7 cellular contexts compared by ENCODE assay signal in genomic region chr9:93003552-93004407, GRCh38.
DNase-seq lines count a peak whose midpoint lies in the region; TF ChIP-seq lines count a peak whose summit lies in the region.

No MANE protein-coding gene starts in this region.

- H3K9me3 Mint-ChIP-seq in T-helper 1 cell treated with Interleukin-12 subunit alpha and Interleukin-12 subunit beta and Interleukin-4 antibody, amounts not matched to agents 30 μg/mL and 1 μg/mL, for 36 hours: no peaks in the 10 kb centered on the region

- DNase-seq in LNCaP clone FGC (ENCODE audit: low read depth) (peak; percentile 31), astrocyte of the cerebellum (ENCODE audit: low read depth) (no peak), iris pigment epithelial cell (ENCODE audit: low read depth) (peak; percentile 33), NCI-H446 treated with DMSO at 0.1 percent for 48 hours (lab: John Stamatoyannopoulos, UW) (no peak)
- peak; percentile 53 to 63 for DNase-seq in stimulated activated CD4-positive, alpha-beta T cell treated with anti-CD3 and anti-CD28 coated beads, Interleukin-1b, Interleukin-23, amount 100 ng/mL, for 4 hours (ENCODE audit: low read depth in 2 of 2)

- H3K36me3 Mint-ChIP-seq in T-helper 1 cell treated with Interleukin-12 subunit alpha and Interleukin-12 subunit beta and Interleukin-4 antibody, amounts not matched to agents 30 μg/mL and 1 μg/mL, for 36 hours (ENCODE audit: low read depth): peaks cover 49% of the 10 kb centered on the region

- TF ChIP-seq CTCF in GM12873 (IDR thresholded peaks at IDR 0.05; ENCODE audit: insufficient read depth, low read depth, low read length, missing control alignments) (peak; percentile 77), LNCaP clone FGC (IDR thresholded peaks at IDR 0.05; ENCODE audit: control insufficient read depth, extremely low read depth, insufficient read depth) (peak; percentile 81), astrocyte of the cerebellum (IDR thresholded peaks at IDR 0.05; ENCODE audit: low read depth, low read length, missing control alignments) (peak; percentile 74)

- no peak overlapping the region for H3K4me3 Mint-ChIP-seq in T-helper 1 cell treated with Interleukin-12 subunit alpha and Interleukin-12 subunit beta and Interleukin-4 antibody, amounts not matched to agents 30 μg/mL and 1 μg/mL, for 36 hours

- H3K4me3 ChIP-seq in LNCaP clone FGC (ENCODE audit: low read depth, low read length) (peak overlapping the region; percentile 50), astrocyte of the cerebellum (ENCODE audit: low read depth, low read length) (no peak overlapping the region)

- H3K4me1 Mint-ChIP-seq in T-helper 1 cell treated with Interleukin-12 subunit alpha and Interleukin-12 subunit beta and Interleukin-4 antibody, amounts not matched to agents 30 μg/mL and 1 μg/mL, for 36 hours (ENCODE audit: low read depth): peaks cover 38% of the 10 kb centered on the region

- H3K27ac Mint-ChIP-seq in T-helper 1 cell treated with Interleukin-12 subunit alpha and Interleukin-12 subunit beta and Interleukin-4 antibody, amounts not matched to agents 30 μg/mL and 1 μg/mL, for 36 hours: peak overlapping the region; percentile 73

- in situ Hi-C loops in astrocyte of the cerebellum (cut with HindIII; ENCODE audit: low sequenced_read_pairs): no loop called here

- H3K27me3 Mint-ChIP-seq in T-helper 1 cell treated with Interleukin-12 subunit alpha and Interleukin-12 subunit beta and Interleukin-4 antibody, amounts not matched to agents 30 μg/mL and 1 μg/mL, for 36 hours (ENCODE audit: low read depth): no peaks in the 10 kb centered on the region

Comparison
In these comparisons a context has a peak if more than half of its experiments do, and no peak if none do; other contexts are left out.
1. DNase-seq: peak in LNCaP clone FGC (single experiment), iris pigment epithelial cell (single experiment) and stimulated activated CD4-positive, alpha-beta T cell treated with anti-CD3 and anti-CD28 coated beads, Interleukin-1b, Interleukin-23, amount 100 ng/mL, for 4 hours (2 of 2); none in astrocyte of the cerebellum (single experiment) and NCI-H446 treated with DMSO at 0.1 percent for 48 hours (single experiment).
2. Peak in every context shown above with its lines, with median percentiles within 50 percentile points of each other: CTCF ChIP-seq.